4 cellular contexts compared by ENCODE assay signal in the genomic region with DNA sequence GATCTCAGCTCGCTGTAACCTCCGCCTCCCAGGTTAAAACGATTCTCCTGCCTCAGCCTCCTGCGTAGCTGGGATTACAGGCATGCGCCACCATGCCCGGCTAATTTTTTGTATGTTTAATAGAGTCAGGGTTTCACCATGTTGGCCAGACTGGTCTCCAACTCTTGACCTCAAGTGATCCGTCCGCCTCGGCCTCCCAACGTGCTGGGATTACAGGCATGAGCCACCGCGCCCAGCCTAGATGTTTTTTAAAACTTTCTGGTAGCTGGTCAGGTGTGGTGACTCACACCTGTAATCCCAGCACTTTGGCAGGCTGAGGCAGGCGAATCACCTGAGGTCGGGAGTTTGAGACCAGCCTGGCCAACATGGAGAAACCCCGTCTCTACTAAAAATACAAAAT. TPM values are rescaled to one million over a fixed set of nuclear protein-coding genes. Genes with fewer than 3 reads are reported as not detected.
"Had no signal": no experiment of that assay in that cellular context is flagged by ENCODE, and none has a peak within 500 bp of the region (broad histone marks: within the 10 kb centered on the region; RNA-seq: fewer than 3 reads in every experiment).

No MANE protein-coding gene starts in this region.

RNA-seq across cellular contexts. Expression of a gene that starts 57.5 kb away (rescaled TPM):
- total RNA-seq: activated CD4-positive, alpha-beta memory T cell treated with anti-CD3 and anti-CD28 coated beads, Interleukin-2, amount 10 ng/mL, durations not matched to agents 7 days and 5 days; activated CD4-positive, alpha-beta T cell treated with anti-CD3 and anti-CD28 coated beads, Interleukin-2, amount 10 ng/mL, durations not matched to agents 7 days and 5 days; activated naive CD8-positive, alpha-beta T cell treated with anti-CD3 and anti-CD28 coated beads, Interleukin-2, amount 10 ng/mL, durations not matched to agents 7 days and 5 days; T-helper 2 cell treated with Interferon-gamma antibody and Interleukin-4, amounts not matched to agents 100 ng/mL and 5 ng/mL, for 36 hours had no signal
